ENCODE assay signal across 23 cellular contexts in the genomic region with DNA sequence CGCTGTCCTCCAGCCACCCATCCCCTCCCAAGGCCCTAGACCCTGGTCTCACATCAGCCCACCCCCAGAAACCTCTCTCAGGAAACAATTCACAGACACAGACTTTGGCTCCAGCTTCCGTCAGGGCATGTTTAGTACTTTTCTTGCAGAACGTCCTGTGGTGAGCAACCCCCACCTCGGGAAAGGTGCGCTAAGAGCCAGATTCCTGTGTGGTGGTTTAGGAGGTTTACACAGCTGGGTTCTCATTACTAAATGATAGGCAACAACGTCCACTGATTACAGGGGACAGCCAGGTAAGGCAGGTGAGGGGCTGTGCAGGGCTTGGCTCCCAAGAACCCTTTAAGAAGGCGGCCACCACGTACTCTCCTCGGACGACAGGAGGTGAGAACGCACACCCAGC.
"Had no signal": no experiment of that assay in that cellular context is flagged by ENCODE, and none has a peak within 500 bp of the region (broad histone marks: within the 10 kb centered on the region; RNA-seq: fewer than 3 reads in every experiment).

No MANE protein-coding gene starts in this region.

- DNase-seq: activated CD4-positive, alpha-beta T cell treated with anti-CD3 and anti-CD28 coated beads for 1 hour; activated CD8-positive, alpha-beta memory T cell treated with anti-CD3 and anti-CD28 coated beads, Interleukin-2, amount 10 ng/mL, durations not matched to agents 7 days and 5 days; activated CD8-positive, alpha-beta T cell treated with anti-CD3 and anti-CD28 coated beads, Interleukin-2, amount 10 ng/mL, durations not matched to agents 7 days and 5 days; activated naive CD8-positive, alpha-beta T cell treated with anti-CD3 and anti-CD28 coated beads, Interleukin-2, amount 50 U/mL, for 24 hours; activated T-cell treated with anti-CD3 and anti-CD28 coated beads, Interleukin-2, amount 50 U/mL, for 48 hours; central memory CD4-positive, alpha-beta T cell; foreskin keratinocyte; heart right ventricle; lower lobe of right lung; mesendoderm; retina; stimulated activated CD4-positive, alpha-beta T cell treated with anti-CD3 and anti-CD28 coated beads, Interleukin-12 subunit alpha, Interleukin-12 subunit beta, amount 100 ng/mL, for 4 hours; stimulated activated CD4-positive, alpha-beta T cell treated with anti-CD3 and anti-CD28 coated beads, Interleukin-4, amount 100 ng/mL, for 1 hour; T-helper 2 cell had no signal

- H3K9me3 ChIP-seq: breast epithelium, esophagus muscularis mucosa, heart right ventricle, left lung, lower lobe of right lung, mucosa of descending colon, neutrophil, prostate gland, thoracic aorta, upper lobe of left lung had no signal

- H3K27ac ChIP-seq: breast epithelium, esophagus muscularis mucosa, foreskin keratinocyte, left lung, lower lobe of right lung, neutrophil, prostate gland, thoracic aorta had no signal

- H3K4me1 ChIP-seq: breast epithelium, foreskin keratinocyte, lower lobe of right lung, prostate gland had no signal

- H3K4me3 ChIP-seq: breast epithelium, esophagus muscularis mucosa, heart right ventricle, left lung, lower lobe of right lung, mucosa of descending colon, prostate gland, skin epidermis, thoracic aorta, upper lobe of left lung had no signal

- H3K36me3 ChIP-seq: breast epithelium, neutrophil, prostate gland had no signal

- H3K27me3 ChIP-seq: breast epithelium, esophagus muscularis mucosa, foreskin keratinocyte, heart right ventricle, left lung, neutrophil, upper lobe of left lung had no signal
